24 cellular contexts compared by ENCODE assay signal in the genomic region with DNA sequence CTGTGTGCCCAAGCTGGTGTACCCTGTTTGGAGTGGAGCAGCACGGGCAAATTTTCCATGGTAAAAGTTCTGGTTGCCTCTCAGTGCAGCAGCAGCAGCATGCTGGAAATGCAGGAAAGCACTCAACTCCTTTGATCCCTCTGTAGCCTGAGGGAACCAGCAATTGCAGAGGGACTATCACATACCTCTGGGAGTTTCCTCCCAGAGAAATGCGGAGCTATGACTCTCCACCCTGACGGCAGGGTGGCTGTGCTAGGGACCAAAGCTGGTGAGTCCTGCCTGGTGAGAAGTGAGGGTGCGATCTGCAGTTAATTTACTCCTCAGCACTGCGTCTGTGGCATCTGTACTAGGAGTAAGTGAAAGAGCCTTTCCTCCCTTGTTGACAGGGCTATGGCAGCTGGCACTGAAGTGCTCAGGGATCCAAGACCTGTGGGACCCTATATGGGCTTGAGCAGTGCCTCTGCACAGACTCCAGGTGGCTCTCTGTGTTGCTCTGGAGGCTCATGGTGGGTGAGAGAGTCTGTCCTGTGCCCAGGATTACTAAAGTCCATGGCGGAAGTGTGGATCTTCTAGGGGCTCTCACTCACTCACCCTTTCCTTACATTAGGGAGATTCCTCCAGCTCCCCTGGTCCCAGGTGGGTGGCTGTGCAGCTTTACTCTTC.
"Had no signal": no experiment of that assay in that cellular context is flagged by ENCODE, and none has a peak within 500 bp of the region (broad histone marks: within the 10 kb centered on the region; RNA-seq: fewer than 3 reads in every experiment).

No MANE protein-coding gene starts in this region.

- H3K9me3 ChIP-seq: gastroesophageal sphincter, pancreas, thyroid gland had no signal

- H3K4me3 ChIP-seq: coronary artery, esophagus squamous epithelium, gastroesophageal sphincter, lung, pancreas, thyroid gland had no signal

- DNase-seq: activated B cell treated with CpG ODN at 0.5 μM for 24 hours; activated CD4-positive, alpha-beta T cell treated with anti-CD3 and anti-CD28 coated beads for 4 hours; activated CD4-positive, alpha-beta T cell treated with anti-CD3 and anti-CD28 coated beads, Interleukin-2, amount 50 U/mL, for 48 hours; activated CD8-positive, alpha-beta memory T cell treated with anti-CD3 and anti-CD28 coated beads, Interleukin-2, amount 50 U/mL, for 48 hours; activated naive CD4-positive, alpha-beta T cell treated with Interleukin-2 at 50 U/mL for 16 hours; activated naive CD8-positive, alpha-beta T cell treated with anti-CD3 and anti-CD28 coated beads, Interleukin-2, amount 10 ng/mL, durations not matched to agents 7 days and 5 days; activated T-cell treated with anti-CD3 and anti-CD28 coated beads, Interleukin-2, amount 50 U/mL, for 4 hours; amygdala; cerebellar nuclear complex; esophagus squamous epithelium; head of caudate nucleus; hypothalamus; kidney; naive thymus-derived CD8-positive, alpha-beta T cell; pancreas; right cardiac atrium; stimulated activated CD4-positive, alpha-beta T cell treated with anti-CD3 and anti-CD28 coated beads, Interleukin-1b, Interleukin-23, amount 100 ng/mL, for 48 hours; substantia nigra; T1000; thyroid gland had no signal

- H3K27me3 ChIP-seq: esophagus squamous epithelium, gastroesophageal sphincter, pancreas, thyroid gland had no signal

- H3K36me3 ChIP-seq: esophagus squamous epithelium, gastroesophageal sphincter, pancreas, thyroid gland had no signal

- H3K27ac ChIP-seq: coronary artery, esophagus squamous epithelium, gastroesophageal sphincter, pancreas, thyroid gland had no signal

- ATAC-seq: activated T-cell treated with anti-CD3 and anti-CD28 coated beads, Interleukin-2, amount 50 U/mL, for 4 hours; gastroesophageal sphincter; left lobe of liver; naive thymus-derived CD8-positive, alpha-beta T cell; pancreas; right cardiac atrium had no signal

- H3K4me1 ChIP-seq: esophagus squamous epithelium, gastroesophageal sphincter, pancreas, thyroid gland had no signal
